ENCODE assay signal across 8 cellular contexts in genomic region chr3:152281032-152281713, GRCh38. TPM values are rescaled to one million over a fixed set of nuclear protein-coding genes. Genes with fewer than 3 reads are reported as not detected.
DNase-seq lines count a peak whose midpoint lies in the region; ATAC-seq and TF ChIP-seq lines count a peak whose summit lies in the region.

No MANE protein-coding gene starts in this region.

- H3K27me3 ChIP-seq in DND-41 (ENCODE audit: insufficient read depth, low read length, poor library complexity) (no peaks in the 10 kb centered on the region), neuronal stem cell (ENCODE audit: control insufficient read depth in 3 of 3, insufficient read depth in 3 of 3, low read depth in 1 of 3, low read length in 3 of 3) (no peaks in the 10 kb centered on the region)

- no peak for TF ChIP-seq CTCF in DND-41 (IDR thresholded peaks at IDR 0.05; ENCODE audit: borderline replicate concordance, extremely low read depth, low read length, poor library complexity, severe bottlenecking)

- H2AFZ ChIP-seq in DND-41 (ENCODE audit: low read depth, low read length) (no peak overlapping the region), neuronal stem cell (ENCODE audit: low read length) (no peak overlapping the region)

- no peak overlapping the region; the same call in 1 of the 2 replicates for H3K27ac ChIP-seq in DND-41 (ENCODE audit: low read length)
- no peak overlapping the region for H3K27ac ChIP-seq in neuronal stem cell (replicated peaks; ENCODE audit: low read length)

- no peak overlapping the region for H2AK5ac ChIP-seq in neuronal stem cell (ENCODE audit: low read depth, low read length)

- no peak overlapping the region for H3K14ac ChIP-seq in neuronal stem cell (ENCODE audit: low read length)

- H3K4me1 ChIP-seq in DND-41 (ENCODE audit: insufficient read depth, low read length) = peaks cover 95% of the 10 kb centered on the region
- peaks cover 2 to 4% of the 10 kb centered on the region in 2 donors for H3K4me1 ChIP-seq in neuronal stem cell (ENCODE audit: control insufficient read depth in 2 of 2, insufficient read depth in 1 of 2, low read depth in 1 of 2, low read length in 2 of 2)

- H3K4me3 ChIP-seq in DND-41 (ENCODE audit: low read depth in 1 of 2, low read length in 2 of 2) = no peak overlapping the region
- no peak overlapping the region for H3K4me3 ChIP-seq in neuronal stem cell (ENCODE audit: low read length in 2 of 2)

- H3K9ac ChIP-seq in DND-41 (ENCODE audit: low read depth, low read length) (no peak overlapping the region), neuronal stem cell (ENCODE audit: low read depth, low read length, poor library complexity) (no peak overlapping the region)

- no peak overlapping the region for H2BK5ac ChIP-seq in neuronal stem cell (ENCODE audit: low read length)

- H3K4ac ChIP-seq in neuronal stem cell (ENCODE audit: low read length) = no peak overlapping the region

- H3K27me3 Mint-ChIP-seq in IgD-negative memory B cell = no peaks in the 10 kb centered on the region

- H3K4me1 Mint-ChIP-seq in IgD-negative memory B cell = peaks cover 63 to 77% (median 70%) of the 10 kb centered on the region in 3 donors

- no CpG with 5 or more reads among the region's 4 CpGs for WGBS in neuronal stem cell (ENCODE audit: extremely low coverage in 2 of 2, insufficient read length in 2 of 2, insufficient replicate concordance in 1 of 2), 2 donors

- intact Hi-C loops in left cardiac atrium (cut with DNase I) = no loop called here

- no peak overlapping the region for H4K91ac ChIP-seq in neuronal stem cell (ENCODE audit: low read depth, low read length, poor library complexity)

- H3K27ac Mint-ChIP-seq in IgD-negative memory B cell = peak overlapping the region; percentile 4 to 49 (median 42)

- no peak overlapping the region for H4K8ac ChIP-seq in neuronal stem cell (ENCODE audit: low read depth, low read length)

- H3K4me3 Mint-ChIP-seq in IgD-negative memory B cell = peak overlapping the region; percentile 5 to 86 (median 55)

- no peak overlapping the region for H2BK120ac ChIP-seq in neuronal stem cell (ENCODE audit: low read depth, low read length)

- H3K36me3 ChIP-seq in DND-41 (ENCODE audit: insufficient read depth, low read length) (0 out of 2 replicates have a peak, but pooled peaks cover 7% of the 10 kb centered on the region), neuronal stem cell (replicated peaks in 1 of 2; ENCODE audit: control insufficient read depth in 2 of 2, insufficient read depth in 2 of 2, low read length in 2 of 2) (no peaks in the 10 kb centered on the region)

- no peak overlapping the region for H2BK12ac ChIP-seq in neuronal stem cell (ENCODE audit: low read length)

- peaks cover 3% of the 10 kb centered on the region for H3K36me3 Mint-ChIP-seq in IgD-negative memory B cell

- H3K79me2 ChIP-seq in DND-41 (ENCODE audit: insufficient read depth, low read length) = peaks cover 99% of the 10 kb centered on the region

- no peaks in the 10 kb centered on the region for H3K9me3 ChIP-seq in DND-41 (ENCODE audit: insufficient read depth, low read length, severe bottlenecking)
- H3K9me3 ChIP-seq in neuronal stem cell (replicated peaks in 1 of 2; ENCODE audit: control insufficient read depth in 2 of 2, insufficient read depth in 1 of 2, low read depth in 1 of 2, low read length in 2 of 2) = no peaks in the 10 kb centered on the region

- H3K18ac ChIP-seq in neuronal stem cell (ENCODE audit: low read length) = no peak overlapping the region

- peaks cover 84% of the 10 kb centered on the region for H4K20me1 ChIP-seq in DND-41 (ENCODE audit: insufficient read depth, low read length)

- H3K79me1 ChIP-seq in neuronal stem cell (ENCODE audit: low read depth, low read length) = no peaks in the 10 kb centered on the region

- DNase-seq in DND-41 = no peak
- no peak for DNase-seq in left cardiac atrium
- DNase-seq in NCI-H510A treated with DMSO at 0.1 percent for 48 hours (lab: John Stamatoyannopoulos, UW) = no peak
- DNase-seq in neuronal stem cell (ENCODE audit: low spot score) = no peak
- no peak for DNase-seq in DMS114 treated with DMSO at 0.1 percent for 48 hours (lab: John Stamatoyannopoulos, UW; ENCODE audit: unreplicated experiment)
- DNase-seq in DMS 273 treated with DMSO at 0.1 percent for 48 hours (lab: John Stamatoyannopoulos, UW) = no peak

- H3K4me2 ChIP-seq in DND-41 (ENCODE audit: insufficient read depth, low read length) = peak overlapping the region; percentile 33
- H3K4me2 ChIP-seq in neuronal stem cell (ENCODE audit: insufficient read depth, low read length, poor library complexity, severe bottlenecking) = no peak overlapping the region

- peak; percentile 14; the same call in 2 of the 3 replicates for ATAC-seq in DND-41 (ENCODE audit: insufficient read depth, low read depth)
- ATAC-seq in GM21526 (IDR thresholded peaks at IDR 0.05; ENCODE audit: low FRiP score, unreplicated experiment) = peak; percentile 70
- ATAC-seq in left cardiac atrium = peak; percentile 28 to 37

- no peak overlapping the region for H2BK15ac ChIP-seq in neuronal stem cell (ENCODE audit: low read length)

- no peaks in the 10 kb centered on the region for H3K9me3 Mint-ChIP-seq in IgD-negative memory B cell

- no peak overlapping the region for H3K23ac ChIP-seq in neuronal stem cell (ENCODE audit: low read depth, low read length, poor library complexity)

RNA-seq across cellular contexts. Expression of gene MBNL1, which starts 12.4 kb away (rescaled TPM):
- polyA plus RNA-seq in IgD-negative memory B cell = 200 TPM
- 100 to 1,000 TPM; 141 to 154 TPM for total RNA-seq in left cardiac atrium
- polyA plus RNA-seq in neuronal stem cell (2013, experiment 1 of 2) = 5.8 TPM
- 6.1 TPM for polyA plus RNA-seq in neuronal stem cell (2013, experiment 2 of 2)

Comparison
In these comparisons a context has a peak if more than half of its experiments do, and no peak if none do; other contexts are left out.
1. ATAC-seq: peak in every context shown above with its lines; median percentile 70 in GM21526; 32 in left cardiac atrium; 14 in DND-41.